ENCODE assay signal across 1 cellular context in genomic region chr19:919157-920050, GRCh38.
TF ChIP-seq lines count a peak whose summit lies in the region.

No MANE protein-coding gene starts in this region.

TF ChIP-seq in WTC11, 78 proteins besides CTCF, POLR2A, EP300 and RAD21 (continued from another document and continues in another):
- TF ChIP-seq FOXK1 (CRISPR knock-in tag; IDR thresholded peaks at IDR 0.05) (peak; percentile 18; the same call in 1 of the 2 replicates), FOXJ3 (CRISPR knock-in tag; IDR thresholded peaks at IDR 0.05; ENCODE audit: borderline replicate concordance) (no peak), CREM (CRISPR knock-in tag; IDR thresholded peaks at IDR 0.05) (no peak), ZNF671 (CRISPR knock-in tag; IDR thresholded peaks at IDR 0.05) (no peak), NFE2L1 (CRISPR knock-in tag; IDR thresholded peaks at IDR 0.05) (peak; percentile 12; the same call in 1 of the 2 replicates), PREB (CRISPR knock-in tag; IDR thresholded peaks at IDR 0.05; ENCODE audit: borderline replicate concordance) (no peak), MLX (CRISPR knock-in tag; IDR thresholded peaks at IDR 0.05) (no peak), ZNF416 (CRISPR knock-in tag; IDR thresholded peaks at IDR 0.05) (no peak), JUN (CRISPR knock-in tag; IDR thresholded peaks at IDR 0.05) (no peak), ZMAT4 (CRISPR knock-in tag; IDR thresholded peaks at IDR 0.05) (no peak), EMX1 (CRISPR knock-in tag; IDR thresholded peaks at IDR 0.05) (no peak), ELF4 (CRISPR knock-in tag; IDR thresholded peaks at IDR 0.05; ENCODE audit: low read depth) (no peak), ZSCAN18 (CRISPR knock-in tag; IDR thresholded peaks at IDR 0.05) (no peak), FOXP1 (CRISPR knock-in tag; IDR thresholded peaks at IDR 0.05; ENCODE audit: borderline replicate concordance) (no peak; the same call in 1 of the 2 replicates), ZNF396 (CRISPR knock-in tag; IDR thresholded peaks at IDR 0.05; ENCODE audit: borderline replicate concordance) (no peak), IRF2 (CRISPR knock-in tag; IDR thresholded peaks at IDR 0.05; ENCODE audit: borderline replicate concordance, low read depth) (0 out of 2 replicates have a peak, but pooled peaks have one; percentile 26), CREB1 (CRISPR knock-in tag; IDR thresholded peaks at IDR 0.05) (no peak), ZNF532 (CRISPR knock-in tag; IDR thresholded peaks at IDR 0.05; ENCODE audit: borderline replicate concordance) (no peak), KAT7 (CRISPR knock-in tag; IDR thresholded peaks at IDR 0.05; ENCODE audit: borderline replicate concordance) (no peak), RORB (CRISPR knock-in tag; IDR thresholded peaks at IDR 0.05) (no peak), ZNF512 (CRISPR knock-in tag; IDR thresholded peaks at IDR 0.05; ENCODE audit: borderline replicate concordance) (no peak), OVOL2 (CRISPR knock-in tag; IDR thresholded peaks at IDR 0.05; ENCODE audit: borderline replicate concordance) (no peak), TEAD1 (CRISPR knock-in tag; IDR thresholded peaks at IDR 0.05) (no peak), ATF1 (CRISPR knock-in tag; IDR thresholded peaks at IDR 0.05) (no peak), NFATC4 (CRISPR knock-in tag; IDR thresholded peaks at IDR 0.05) (no peak), ZBTB43 (CRISPR knock-in tag; IDR thresholded peaks at IDR 0.05) (no peak), STAT6 (CRISPR knock-in tag; conservative IDR thresholded peaks at IDR 0.05; ENCODE audit: low read depth) (no peak), GABPB1 (CRISPR knock-in tag; IDR thresholded peaks at IDR 0.05) (no peak), SMAD3 (CRISPR knock-in tag; IDR thresholded peaks at IDR 0.05; ENCODE audit: borderline replicate concordance) (no peak), TCF7 (CRISPR knock-in tag; IDR thresholded peaks at IDR 0.05; ENCODE audit: low read depth) (no peak), TEAD4 (CRISPR knock-in tag; IDR thresholded peaks at IDR 0.05) (0 out of 2 replicates have a peak, but pooled peaks have one; percentile 47), FOXP4 (CRISPR knock-in tag; IDR thresholded peaks at IDR 0.05) (0 out of 2 replicates have a peak, but pooled peaks have one; percentile 18), MYBL2 (CRISPR knock-in tag; IDR thresholded peaks at IDR 0.05) (0 out of 2 replicates have a peak, but pooled peaks have one; percentile 50), AFF4 (CRISPR knock-in tag; IDR thresholded peaks at IDR 0.05; ENCODE audit: borderline replicate concordance) (no peak), ZNF138 (CRISPR knock-in tag; conservative IDR thresholded peaks at IDR 0.05) (0 out of 2 replicates have a peak, but pooled peaks have one; percentile 26)
